8 cellular contexts compared by ENCODE assay signal in the genomic region with DNA sequence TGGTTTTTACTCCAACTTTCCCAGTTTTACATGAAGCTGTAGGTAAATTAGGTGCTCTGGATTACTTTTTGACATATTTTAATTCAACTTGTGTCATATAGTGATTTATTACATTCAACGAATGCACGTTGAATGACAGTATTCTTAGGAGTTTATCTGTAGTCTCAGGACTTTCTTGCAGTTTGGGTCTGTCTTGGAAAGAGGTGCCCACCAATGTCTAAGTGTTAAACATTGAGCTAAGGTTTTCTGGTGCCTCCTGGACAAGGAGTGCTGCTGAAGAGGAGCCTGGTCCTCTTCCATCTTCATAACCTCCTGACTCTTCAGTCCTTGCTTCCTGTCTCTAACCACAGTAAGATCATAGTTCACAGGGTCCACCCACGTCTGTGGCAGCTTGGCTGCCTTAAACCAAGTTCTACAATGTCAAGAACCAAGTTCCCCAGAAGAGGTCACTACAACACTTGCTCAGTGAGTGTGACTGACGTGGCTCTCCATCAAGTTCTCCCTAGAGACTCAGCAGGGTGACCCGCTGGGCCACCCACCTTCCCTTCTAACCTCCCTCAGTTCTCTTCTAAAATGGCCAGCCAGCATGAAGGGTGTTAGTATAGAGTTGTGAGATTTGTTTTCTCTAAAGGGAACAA. TPM values are rescaled to one million over a fixed set of nuclear protein-coding genes. Genes with fewer than 3 reads are reported as not detected.
DNase-seq lines count a peak whose midpoint lies in the region; ATAC-seq lines count a peak whose summit lies in the region.

No MANE protein-coding gene starts in this region.

- peak; percentile 96 for ATAC-seq in GM19452 (IDR thresholded peaks at IDR 0.05; ENCODE audit: unreplicated experiment)
- ATAC-seq in HG03354 (IDR thresholded peaks at IDR 0.05; ENCODE audit: poor library complexity, severe bottlenecking, unreplicated experiment) = peak; percentile 98
- ATAC-seq in left ventricle myocardium superior = peak; percentile 25

- intact Hi-C loops in left ventricle myocardium superior (cut with micrococcal nuclease) = no loop called here

- DNase-seq in Daoy (ENCODE audit: low read depth) (peak; percentile 75), NCI-H748 (lab: John Stamatoyannopoulos, UW; ENCODE audit: unreplicated experiment) (peak; percentile 68), activated T-cell treated with anti-CD3 and anti-CD28 coated beads for 48 hours (ENCODE audit: low read depth) (peak; percentile 41), left ventricle myocardium superior (no peak), NCI-H2029 treated with DMSO at 0.1 percent for 48 hours (lab: John Stamatoyannopoulos, UW) (no peak)
- peak; percentile 43 to 59 for DNase-seq in stimulated activated CD4-positive, alpha-beta T cell treated with anti-CD3 and anti-CD28 coated beads, Interleukin-15, amount 100 ng/mL, for 48 hours (ENCODE audit: low read depth in 2 of 2)

RNA-seq across cellular contexts. Expression of a gene that starts 6.1 kb away (rescaled TPM):
- 2.3 TPM in 1 of 2 replicates, not detected in the other for total RNA-seq in Daoy (2014; rRNA removed; shearing (Covaris generic))
- total RNA-seq in left ventricle myocardium superior = not detected

Comparison
In these comparisons a context has a peak if more than half of its experiments do, and no peak if none do; other contexts are left out.
1. DNase-seq: peak in Daoy (single experiment), NCI-H748 (single experiment), activated T-cell treated with anti-CD3 and anti-CD28 coated beads for 48 hours (single experiment) and stimulated activated CD4-positive, alpha-beta T cell treated with anti-CD3 and anti-CD28 coated beads, Interleukin-15, amount 100 ng/mL, for 48 hours (2 of 2); none in left ventricle myocardium superior (single experiment) and NCI-H2029 treated with DMSO at 0.1 percent for 48 hours (single experiment).
2. ATAC-seq: peak in every context shown above with its lines; median percentile 98 in HG03354; 96 in GM19452; 25 in left ventricle myocardium superior.